8 cellular contexts compared by ENCODE assay signal in the genomic region with DNA sequence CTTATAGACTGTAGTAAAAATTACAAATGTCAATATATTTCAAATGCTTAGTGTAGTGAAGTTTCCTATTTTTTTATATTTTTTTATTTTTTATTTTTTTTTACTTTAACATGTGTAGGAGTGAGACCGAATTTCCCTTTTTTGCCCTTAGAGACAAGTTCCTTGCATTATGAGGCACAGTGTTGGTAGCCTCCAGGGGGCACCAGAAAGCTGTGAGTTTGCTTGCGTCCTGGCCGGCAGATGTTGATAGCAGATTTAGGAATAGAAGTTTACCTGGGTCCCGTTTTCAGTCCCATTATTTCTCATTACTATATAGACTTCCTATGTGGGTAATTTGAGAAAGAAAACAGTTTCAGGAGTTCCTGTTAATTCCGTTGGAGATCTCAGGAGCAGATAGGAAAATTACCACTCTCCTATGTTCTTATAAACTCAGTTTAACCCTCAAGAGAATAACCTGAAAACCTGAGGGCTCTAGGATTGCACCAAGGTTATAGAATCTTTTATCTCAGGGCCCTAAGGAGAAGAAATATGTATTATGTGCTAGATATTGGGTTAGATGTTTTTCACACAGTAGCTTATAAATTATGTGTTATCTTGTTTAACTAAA.
DNase-seq lines count a peak whose midpoint lies in the region; ATAC-seq and TF ChIP-seq lines count a peak whose summit lies in the region.

No MANE protein-coding gene starts in this region.

- H3K9me3 ChIP-seq in prostate gland, result no peaks in the 10 kb centered on the region

- H3K27me3 ChIP-seq in prostate gland (replicated peaks; ENCODE audit: insufficient read depth), result no peaks in the 10 kb centered on the region

- 7% methylated on average over 5 of the region's 5 CpGs for WGBS in prostate gland

- no peaks in the 10 kb centered on the region for H3K36me3 ChIP-seq in prostate gland

- H3K27ac ChIP-seq in prostate gland, result no peak overlapping the region

- peak; percentile 87 for ATAC-seq in GM19395 (IDR thresholded peaks at IDR 0.05; ENCODE audit: unreplicated experiment)
- peak; percentile 94 for ATAC-seq in HG03432 (IDR thresholded peaks at IDR 0.05; ENCODE audit: unreplicated experiment)

- no peak for TF ChIP-seq POLR2A in prostate gland (IDR thresholded peaks at IDR 0.05)

- TF ChIP-seq CTCF in prostate gland (IDR thresholded peaks at IDR 0.05), result peak in 3 of 4 experiments; percentile 67 to 82 (median 70)

- H3K4me1 ChIP-seq in prostate gland (replicated peaks), result no peaks in the 10 kb centered on the region

- DNase-seq in D341Med (ENCODE audit: low spot score), result peak; percentile 59
- DNase-seq in NCI-H69 (lab: John Stamatoyannopoulos, UW), result peak; percentile 69
- DNase-seq in activated T-cell treated with anti-CD3 and anti-CD28 coated beads, Interleukin-2, amount 50 U/mL, for 1 hour, result peak; percentile 23
- peak; percentile 18 for DNase-seq in germinal center (ENCODE audit: low spot score)
- DNase-seq in prostate gland (ENCODE audit: low spot score), result peak; percentile 76
- no peak for DNase-seq in NCI-H1048 (lab: John Stamatoyannopoulos, UW)

- intact Hi-C loops in prostate gland (cut with DNase I), result loop anchor here (1.0 kb wide), 1 partner anchor 329 kb away; no protein-coding TSS in a partner anchor

- no peak overlapping the region for H3K4me3 ChIP-seq in prostate gland
